ENCODE assay signal across 13 cellular contexts in the genomic region with DNA sequence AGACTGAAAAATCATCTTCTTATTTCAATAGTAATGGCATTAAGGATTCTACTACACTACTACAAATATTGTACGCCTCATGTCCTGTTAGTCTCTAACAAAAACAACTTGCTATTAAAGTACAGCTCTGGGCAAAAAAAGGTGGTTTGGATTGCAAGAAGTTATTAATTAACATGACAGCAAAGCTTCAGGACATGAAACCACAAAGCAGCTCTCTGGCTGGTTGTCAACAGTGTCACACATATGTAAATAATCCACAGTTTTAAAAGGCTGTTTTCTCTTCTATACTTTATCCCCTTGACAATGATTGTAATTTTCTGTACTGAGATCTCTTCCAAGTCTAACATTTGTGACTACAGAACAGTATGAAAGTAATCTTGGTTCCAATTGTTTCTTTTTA. TPM values are rescaled to one million over a fixed set of nuclear protein-coding genes. Genes with fewer than 3 reads are reported as not detected.
DNase-seq lines count a peak whose midpoint lies in the region; ATAC-seq lines count a peak whose summit lies in the region.
"Had no signal": no experiment of that assay in that cellular context is flagged by ENCODE, and none has a peak within 500 bp of the region (broad histone marks: within the 10 kb centered on the region; RNA-seq: fewer than 3 reads in every experiment).

No MANE protein-coding gene starts in this region.

- peak; percentile 80 for ATAC-seq in GM19372 (IDR thresholded peaks at IDR 0.05; ENCODE audit: low read depth, unreplicated experiment)
- ATAC-seq in HG02870 (IDR thresholded peaks at IDR 0.05; ENCODE audit: unreplicated experiment), result peak; percentile 35

- DNase-seq in A172 (ENCODE audit: low spot score) (peak; percentile 11), LoVo (ENCODE audit: low spot score) (peak; percentile 9), NCI-H187 treated with DMSO at 0.1 percent for 48 hours (lab: John Stamatoyannopoulos, UW) (no peak), iPS-NIHi11 (ENCODE audit: low spot score) (no peak), middle frontal gyrus (ENCODE audit: extremely low spot score, low spot score) (no peak), NCI-H2196 treated with DMSO at 0.1 percent for 48 hours (lab: John Stamatoyannopoulos, UW; ENCODE audit: unreplicated experiment) (no peak)
- DNase-seq: hypothalamus; naive B cell; NCI-H146; stimulated activated CD4-positive, alpha-beta T cell treated with anti-CD3 and anti-CD28 coated beads, Interleukin-12 subunit alpha, Interleukin-12 subunit beta, amount 100 ng/mL, for 4 hours; stimulated activated naive CD4-positive, alpha-beta T cell had no signal

RNA-seq across cellular contexts. Expression of a gene that starts 19.7 kb away (rescaled TPM):
- total RNA-seq in A172 (2014; rRNA removed; shearing (Covaris generic)), result not detected in 2 replicates

Comparison
In these comparisons a context has a peak if more than half of its experiments do, and no peak if none do; other contexts are left out.
1. DNase-seq: peak in A172 (single experiment) and LoVo (single experiment); none in NCI-H187 treated with DMSO at 0.1 percent for 48 hours (single experiment), iPS-NIHi11 (single experiment), middle frontal gyrus (single experiment) and NCI-H2196 treated with DMSO at 0.1 percent for 48 hours (single experiment).